7 cellular contexts compared by ENCODE assay signal in genomic region chr1:1058921-1059493, GRCh38. TPM values are rescaled to one million over a fixed set of nuclear protein-coding genes. Genes with fewer than 3 reads are reported as not detected.
DNase-seq lines count a peak whose midpoint lies in the region; ATAC-seq, FAIRE-seq and TF ChIP-seq lines count a peak whose summit lies in the region.

No MANE protein-coding gene starts in this region.

- H3K4me3 Mint-ChIP-seq in activated T-cell treated with anti-CD3 and anti-CD28 coated beads, Interleukin-2, amount 50 U/mL, for 72 hours, result peak overlapping the region; percentile 73 to 95
- peak overlapping the region; percentile 83 for H3K4me3 Mint-ChIP-seq in stimulated activated memory B cell treated with anti-CD40 and anti-IgM and Interleukin-4, amounts not matched to agents 10 μg/mL and 1 μg/mL and 100 μg/mL, for 72 hours

- no peaks in the 10 kb centered on the region for H3K4me1 ChIP-seq in GM23248 (ENCODE audit: insufficient read depth)

- H3F3A ChIP-seq in GM23248 (ENCODE audit: insufficient read depth), result no peaks in the 10 kb centered on the region

- H4K20me1 ChIP-seq in GM23248 (ENCODE audit: insufficient read depth), result no peaks in the 10 kb centered on the region

- H3K27ac Mint-ChIP-seq in activated T-cell treated with anti-CD3 and anti-CD28 coated beads, Interleukin-2, amount 50 U/mL, for 72 hours, result peak overlapping the region; percentile 16
- H3K27ac Mint-ChIP-seq in stimulated activated memory B cell treated with anti-CD40 and anti-IgM and Interleukin-4, amounts not matched to agents 10 μg/mL and 1 μg/mL and 100 μg/mL, for 72 hours, result peak overlapping the region; percentile 66

- no peaks in the 10 kb centered on the region for H3K9me2 ChIP-seq in GM23248 (ENCODE audit: insufficient read depth)

- H3K4me1 Mint-ChIP-seq in activated T-cell treated with anti-CD3 and anti-CD28 coated beads, Interleukin-2, amount 50 U/mL, for 72 hours (ENCODE audit: low read depth), result peaks cover 33% of the 10 kb centered on the region
- H3K4me1 Mint-ChIP-seq in stimulated activated memory B cell treated with anti-CD40 and anti-IgM and Interleukin-4, amounts not matched to agents 10 μg/mL and 1 μg/mL and 100 μg/mL, for 72 hours, result peaks cover 48% of the 10 kb centered on the region

- peak; percentile 76 for FAIRE-seq in GM12892 (lab: Jason Lieb, UNC)

- peaks cover 0 to 16% of the 10 kb centered on the region in 2 donors for H3K36me3 Mint-ChIP-seq in activated T-cell treated with anti-CD3 and anti-CD28 coated beads, Interleukin-2, amount 50 U/mL, for 72 hours (ENCODE audit: insufficient read depth in 2 of 2)
- H3K36me3 Mint-ChIP-seq in stimulated activated memory B cell treated with anti-CD40 and anti-IgM and Interleukin-4, amounts not matched to agents 10 μg/mL and 1 μg/mL and 100 μg/mL, for 72 hours, result peaks cover 18% of the 10 kb centered on the region

- 3 to 7% methylated on average over 22 to 45 of the region's 48 CpGs for WGBS in GM23248 (ENCODE audit: low coverage in 1 of 2, low lambda C conversion rate in 2 of 2, missing lambda C conversion rate in 2 of 2), 2 experiments

- peak overlapping the region; percentile 66 for H3K4me3 ChIP-seq in GM23248

- peaks cover 24% of the 10 kb centered on the region for H3K27me3 ChIP-seq in GM23248 (replicated peaks; ENCODE audit: insufficient read depth)

- H3K9me3 ChIP-seq in GM23248 (ENCODE audit: low read depth), result no peaks in the 10 kb centered on the region

- H3K4me2 ChIP-seq in GM23248 (ENCODE audit: unreplicated experiment), result peak overlapping the region; percentile 66

- peak; percentile 67 for TF ChIP-seq CTCF in LNCAP (IDR thresholded peaks at IDR 0.05)

- no peak for DNase-seq in GM12892 (ENCODE audit: insufficient read length)
- DNase-seq in GM23248, result peak; percentile 41
- DNase-seq in activated T-cell treated with anti-CD3 and anti-CD28 coated beads, Interleukin-2, amount 50 U/mL, for 72 hours, result peak in 1 of 2 donors; percentile 74
- DNase-seq in hepatic stellate cell (ENCODE audit: low spot score), result peak; percentile 61
- DNase-seq in superior temporal gyrus (ENCODE audit: extremely low spot score), result no peak

- no peaks in the 10 kb centered on the region for H3K9me3 Mint-ChIP-seq in activated T-cell treated with anti-CD3 and anti-CD28 coated beads, Interleukin-2, amount 50 U/mL, for 72 hours
- H3K9me3 Mint-ChIP-seq in stimulated activated memory B cell treated with anti-CD40 and anti-IgM and Interleukin-4, amounts not matched to agents 10 μg/mL and 1 μg/mL and 100 μg/mL, for 72 hours, result no peaks in the 10 kb centered on the region

- no peak for TF ChIP-seq POLR2A in GM12892 (IDR thresholded peaks at IDR 0.05; ENCODE audit: low read depth, low read length)

- no peak overlapping the region for H3K27ac ChIP-seq in GM23248

- no peak overlapping the region for H3K9ac ChIP-seq in GM23248

- in situ Hi-C loops in GM23248 (cut with MboI), result no loop called here

- peaks cover 11% of the 10 kb centered on the region for H3K27me3 Mint-ChIP-seq in activated T-cell treated with anti-CD3 and anti-CD28 coated beads, Interleukin-2, amount 50 U/mL, for 72 hours (ENCODE audit: low read depth)
- H3K27me3 Mint-ChIP-seq in stimulated activated memory B cell treated with anti-CD40 and anti-IgM and Interleukin-4, amounts not matched to agents 10 μg/mL and 1 μg/mL and 100 μg/mL, for 72 hours, result peaks cover 62% of the 10 kb centered on the region

- ATAC-seq in activated T-cell treated with anti-CD3 and anti-CD28 coated beads, Interleukin-2, amount 50 U/mL, for 72 hours (replicated peaks in 1 of 2), result peak; percentile 43 to 50
- peak; percentile 51 for ATAC-seq in stimulated activated memory B cell treated with anti-CD40 and anti-IgM and Interleukin-4, amounts not matched to agents 10 μg/mL and 1 μg/mL and 100 μg/mL, for 72 hours

- peak overlapping the region; percentile 54 for H2AFZ ChIP-seq in GM23248

- no peaks in the 10 kb centered on the region for H3K36me3 ChIP-seq in GM23248 (ENCODE audit: low read depth)

- H3K79me2 ChIP-seq in GM23248 (ENCODE audit: insufficient read depth), result no peaks in the 10 kb centered on the region

RNA-seq across cellular contexts. Expression of gene RNF223, which starts 15.1 kb away (rescaled TPM):
- polyA plus RNA-seq in GM12892 (2012; ENCODE audit: missing spikeins), result 0.21 TPM
- total RNA-seq in GM23248 (2014; rRNA removed; shearing (Covaris generic)), result not detected in 2 replicates
- polyA plus RNA-seq in GM23248 (2016; fragmentation: Nextera tagmentation; extraction: Ambion mirVana), result not detected in 2 replicates
- total RNA-seq in activated T-cell treated with anti-CD3 and anti-CD28 coated beads, Interleukin-2, amount 50 U/mL, for 72 hours, result under 1 TPM in 1 of 2 donors, not detected in 1; 0.12 TPM

RNA-seq across cellular contexts. Expression of gene AGRN, which starts 39.1 kb away (rescaled TPM):
- 15.1 TPM for polyA plus RNA-seq in GM12892 (2012; ENCODE audit: missing spikeins)
- 43.2 and 55.1 TPM in 2 replicates for total RNA-seq in GM23248 (2014; rRNA removed; shearing (Covaris generic))
- 1.4 and 1.8 TPM in 2 replicates for polyA plus RNA-seq in GM23248 (2016; fragmentation: Nextera tagmentation; extraction: Ambion mirVana)
- total RNA-seq in activated T-cell treated with anti-CD3 and anti-CD28 coated beads, Interleukin-2, amount 50 U/mL, for 72 hours, result 100 to 1,000 TPM in 1 of 2 donors, 10 to 100 TPM in 1; 69.0 to 112 TPM

RNA-seq across cellular contexts. Expression of gene ISG15, which starts 45.7 kb away (rescaled TPM):
- polyA plus RNA-seq in GM12892 (2012; ENCODE audit: missing spikeins), result 54.6 TPM
- 41.2 and 49.1 TPM in 2 replicates for total RNA-seq in GM23248 (2014; rRNA removed; shearing (Covaris generic))
- polyA plus RNA-seq in GM23248 (2016; fragmentation: Nextera tagmentation; extraction: Ambion mirVana), result 77.0 and 85.7 TPM in 2 replicates
- 100 to 1,000 TPM in 1 of 2 donors, 10 to 100 TPM in 1; 81.0 to 197 TPM for total RNA-seq in activated T-cell treated with anti-CD3 and anti-CD28 coated beads, Interleukin-2, amount 50 U/mL, for 72 hours

RNA-seq across cellular contexts. Expression of gene C1orf159, which starts 56.9 kb away (rescaled TPM):
- polyA plus RNA-seq in GM12892 (2012; ENCODE audit: missing spikeins), result 2.9 TPM
- 5.2 and 13.1 TPM in 2 replicates for total RNA-seq in GM23248 (2014; rRNA removed; shearing (Covaris generic))
- polyA plus RNA-seq in GM23248 (2016; fragmentation: Nextera tagmentation; extraction: Ambion mirVana), result 11.0 and 11.4 TPM in 2 replicates
- total RNA-seq in activated T-cell treated with anti-CD3 and anti-CD28 coated beads, Interleukin-2, amount 50 U/mL, for 72 hours, result 10 to 100 TPM; 18.0 to 18.6 TPM

RNA-seq across cellular contexts. Expression of gene HES4, which starts 59.1 kb away (rescaled TPM):
- not detected for polyA plus RNA-seq in GM12892 (2012; ENCODE audit: missing spikeins)
- 3.1 and 7.6 TPM in 2 replicates for total RNA-seq in GM23248 (2014; rRNA removed; shearing (Covaris generic))
- 3.7 and 4.1 TPM in 2 replicates for polyA plus RNA-seq in GM23248 (2016; fragmentation: Nextera tagmentation; extraction: Ambion mirVana)
- 1 to 10 TPM; 7.8 to 9.9 TPM for total RNA-seq in activated T-cell treated with anti-CD3 and anti-CD28 coated beads, Interleukin-2, amount 50 U/mL, for 72 hours

Comparison
In these comparisons a context has a peak if more than half of its experiments do, and no peak if none do; other contexts are left out.
1. DNase-seq: peak in GM23248 (single experiment) and hepatic stellate cell (single experiment); none in GM12892 (single experiment) and superior temporal gyrus (single experiment).